9 cellular contexts compared by ENCODE assay signal in genomic region chr16:74775255-74775654, GRCh38. TPM values are rescaled to one million over a fixed set of nuclear protein-coding genes. Genes with fewer than 3 reads are reported as not detected.
A peak's percentile ranks its signal among the peaks of the same experiment; 100 is the strongest.
DNase-seq lines count a peak whose midpoint lies in the region; ATAC-seq and TF ChIP-seq lines count a peak whose summit lies in the region.
"Had no signal": no experiment of that assay in that cellular context is flagged by ENCODE, and none has a peak within 500 bp of the region (broad histone marks: within the 10 kb centered on the region; RNA-seq: fewer than 3 reads in every experiment).

No MANE protein-coding gene starts in this region.

- peak in 1 of 2 experiments; percentile 11 for DNase-seq in Caco-2
- DNase-seq in MM.1S, result no peak
- DNase-seq in dorsolateral prefrontal cortex, result no peak
- no peak for DNase-seq in mucosa of gallbladder (ENCODE audit: low spot score)
- no peak for DNase-seq in gastrocnemius medialis

- in situ Hi-C loops in gastrocnemius medialis (cut with MboI; ENCODE audit: low sequenced_read_pairs in 4 of 4), result no loop called here

- H2AFZ ChIP-seq in MM.1S (ENCODE audit: low read length) (peak overlapping the region; percentile 48; the same call in 1 of the 2 replicates), neuron (ENCODE audit: low read depth, low read length) (peak overlapping the region; percentile 70)

- H3K4me2 ChIP-seq in MM.1S (ENCODE audit: low read depth, low read length), result peak overlapping the region; percentile 68; the same call in 1 of the 2 replicates

- H3K27me3 Mint-ChIP-seq in Caco-2 (ENCODE audit: insufficient read depth, unreplicated experiment), result no peaks in the 10 kb centered on the region

- H3K27ac ChIP-seq in MM.1S (ENCODE audit: low read length) (no peak overlapping the region), dorsolateral prefrontal cortex (peak overlapping the region in 57 of 59 donors; percentile 50 to 99 (median 94)), gastrocnemius medialis (no peak overlapping the region)
- H3K27ac ChIP-seq: RWPE1 had no signal

- no peaks in the 10 kb centered on the region for H3K9me2 ChIP-seq in MM.1S (replicated peaks; ENCODE audit: insufficient read depth, low read length)

- H3K27me3 ChIP-seq in Caco-2 (replicated peaks; ENCODE audit: control insufficient read depth, insufficient read depth, low read length) (no peaks in the 10 kb centered on the region), MM.1S (replicated peaks; ENCODE audit: insufficient read depth, low read length) (no peaks in the 10 kb centered on the region), dorsolateral prefrontal cortex (peaks cover 0 to 23% (median 3%) of the 10 kb centered on the region in 45 donors), neuron (ENCODE audit: insufficient read depth, low read length) (peaks cover 38% of the 10 kb centered on the region), gastrocnemius medialis (peaks cover 15 to 28% (median 20%) of the 10 kb centered on the region in 3 donors)

- no peak overlapping the region for H3K9ac ChIP-seq in MM.1S (ENCODE audit: low read length)

- H3K9me3 Mint-ChIP-seq in Caco-2 (ENCODE audit: unreplicated experiment), result no peaks in the 10 kb centered on the region

- H4K20me1 ChIP-seq in MM.1S (ENCODE audit: insufficient read depth, low read length), result no peaks in the 10 kb centered on the region

- POLR2A ChIA-PET in Caco-2 (lab: Charles Lee), result interaction anchor here (0.6 to 1.8 kb wide), 5 partner anchors 21 to 814 kb away, joined by 3 to 10 read pairs (median 3); partner anchors contain the start of gene RFWD3

- BruUV-seq in Caco-2 (replicated peaks; lab: Mats Ljungman, UMichigan), result TSS peak; percentile 86

- TF ChIP-seq POLR2A in gastrocnemius medialis (IDR thresholded peaks at IDR 0.05), result no peak

- H3K4me3 Mint-ChIP-seq in Caco-2 (ENCODE audit: unreplicated experiment), result peak overlapping the region; percentile 98

- no peaks in the 10 kb centered on the region for H3F3A ChIP-seq in MM.1S (ENCODE audit: insufficient read depth, low read length)

- no peaks in the 10 kb centered on the region for H3K79me2 ChIP-seq in MM.1S (ENCODE audit: low read length)

- peak overlapping the region; percentile 57 for H3K4me3 ChIP-seq in Caco-2 (ENCODE audit: low read depth, low read length)
- peak overlapping the region; percentile 53; the same call in 1 of the 2 replicates for H3K4me3 ChIP-seq in MM.1S (ENCODE audit: low read length)
- peak overlapping the region in 58 of 59 donors; percentile 26 to 92 (median 70) for H3K4me3 ChIP-seq in dorsolateral prefrontal cortex
- H3K4me3 ChIP-seq in neuron (ENCODE audit: low read length), result no peak overlapping the region
- H3K4me3 ChIP-seq in gastrocnemius medialis, result peak overlapping the region in 1 of 4 donors; percentile 38

- H3K36me3 ChIP-seq in Caco-2 (ENCODE audit: control insufficient read depth, insufficient read depth, low read length) (no peaks in the 10 kb centered on the region), MM.1S (replicated peaks; ENCODE audit: insufficient read depth, low read length) (no peaks in the 10 kb centered on the region), neuron (ENCODE audit: insufficient read depth, low read length) (no peaks in the 10 kb centered on the region), gastrocnemius medialis (no peaks in the 10 kb centered on the region)

- ATAC-seq in HG02973 (IDR thresholded peaks at IDR 0.05; ENCODE audit: unreplicated experiment) (no peak), HG03135 (IDR thresholded peaks at IDR 0.05; ENCODE audit: unreplicated experiment) (no peak), gastrocnemius medialis (no peak)

- CTCF ChIA-PET in Caco-2 (lab: Charles Lee), result interaction anchor here (0.6 to 3.6 kb wide), 18 partner anchors 9 to 336 kb away, joined by 3 to 38 read pairs (median 4); partner anchors contain the start of genes MLKL and WDR59

- intact Hi-C loops in Caco-2 (cut with micrococcal nuclease; ENCODE audit: unreplicated experiment) (no loop called here), dorsolateral prefrontal cortex (cut with DNase I) (loop anchor here (2.0 kb wide), 2 partner anchors 38 to 50 kb away; no protein-coding TSS in a partner anchor), gastrocnemius medialis (cut with DNase I; ENCODE audit: low total_unique reads) (no loop called here)

- no peaks in the 10 kb centered on the region for H3K36me3 Mint-ChIP-seq in Caco-2 (ENCODE audit: insufficient read depth, unreplicated experiment)

- no peaks in the 10 kb centered on the region for H3K9me3 ChIP-seq in Caco-2
- no peaks in the 10 kb centered on the region for H3K9me3 ChIP-seq in MM.1S (replicated peaks; ENCODE audit: insufficient read depth, low read length)
- H3K9me3 ChIP-seq in neuron (ENCODE audit: low read length), result no peaks in the 10 kb centered on the region
- no peaks in the 10 kb centered on the region for H3K9me3 ChIP-seq in gastrocnemius medialis

- H3K4me1 Mint-ChIP-seq in Caco-2 (ENCODE audit: low read depth, unreplicated experiment), result peaks cover 18% of the 10 kb centered on the region

- no peak for TF ChIP-seq CTCF in Caco-2 (IDR thresholded peaks at IDR 0.05; ENCODE audit: insufficient read depth in 1 of 2, low read depth in 1 of 2, low read length in 1 of 2, severe bottlenecking in 1 of 2, unreplicated experiment in 1 of 2)
- no peak for TF ChIP-seq CTCF in MM.1S (IDR thresholded peaks at IDR 0.05; ENCODE audit: low read length)
- no peak for TF ChIP-seq CTCF in dorsolateral prefrontal cortex (IDR thresholded peaks at IDR 0.05 in 54 of 56, conservative IDR thresholded peaks at IDR 0.05 in 2 of 56; ENCODE audit: low read depth in 1 of 56, partially characterized antibody in 56 of 56)
- no peak for TF ChIP-seq CTCF in gastrocnemius medialis (IDR thresholded peaks at IDR 0.05 in 4 of 5, conservative IDR thresholded peaks at IDR 0.05 in 1 of 5)

- H3K4me1 ChIP-seq in Caco-2 (peaks cover 7% of the 10 kb centered on the region; the same call in 1 of the 2 replicates), MM.1S (ENCODE audit: low read length) (no peaks in the 10 kb centered on the region), neuron (ENCODE audit: insufficient read depth, low read length) (peaks cover 7% of the 10 kb centered on the region), gastrocnemius medialis (peaks cover 5 to 6% of the 10 kb centered on the region in 2 donors)

- peak overlapping the region; percentile 20 for H3K27ac Mint-ChIP-seq in Caco-2 (ENCODE audit: unreplicated experiment)

RNA-seq across cellular contexts. Expression of gene FA2H, which starts 0.6 kb away (rescaled TPM):
- total RNA-seq in Caco-2 (2022) (20.1 and 21.3 TPM in 2 replicates), dorsolateral prefrontal cortex (100 to 1,000 TPM in 11 of 120 experiments, 10 to 100 TPM in 106, 1 to 10 TPM in 3; 7.4 to 185 (median 44.7) TPM), mucosa of gallbladder (82.2 TPM), gastrocnemius medialis (under 1 TPM in 1 of 4 donors, not detected in 3; 0.41 TPM)

Comparison
In these comparisons a context has a peak if more than half of its experiments do, and no peak if none do; other contexts are left out.
1. H3K27ac ChIP-seq: peak in dorsolateral prefrontal cortex (57 of 59); none in MM.1S (single experiment) and gastrocnemius medialis (0 of 4).
2. RNA of gene FA2H, which starts 0.6 kb away (total RNA-seq): 82.2 TPM in mucosa of gallbladder (single experiment), 7.4 to 185 TPM in dorsolateral prefrontal cortex and 20.1 to 21.3 TPM in Caco-2; 0.41 TPM in gastrocnemius medialis; every median in the first group is over 4 times any median in the second.
3. intact Hi-C loops: an anchor here in dorsolateral prefrontal cortex (2.0 kb wide); none called in Caco-2 and gastrocnemius medialis.